Comparison of ENCODE assay signal across 1 cellular context in the genomic region with DNA sequence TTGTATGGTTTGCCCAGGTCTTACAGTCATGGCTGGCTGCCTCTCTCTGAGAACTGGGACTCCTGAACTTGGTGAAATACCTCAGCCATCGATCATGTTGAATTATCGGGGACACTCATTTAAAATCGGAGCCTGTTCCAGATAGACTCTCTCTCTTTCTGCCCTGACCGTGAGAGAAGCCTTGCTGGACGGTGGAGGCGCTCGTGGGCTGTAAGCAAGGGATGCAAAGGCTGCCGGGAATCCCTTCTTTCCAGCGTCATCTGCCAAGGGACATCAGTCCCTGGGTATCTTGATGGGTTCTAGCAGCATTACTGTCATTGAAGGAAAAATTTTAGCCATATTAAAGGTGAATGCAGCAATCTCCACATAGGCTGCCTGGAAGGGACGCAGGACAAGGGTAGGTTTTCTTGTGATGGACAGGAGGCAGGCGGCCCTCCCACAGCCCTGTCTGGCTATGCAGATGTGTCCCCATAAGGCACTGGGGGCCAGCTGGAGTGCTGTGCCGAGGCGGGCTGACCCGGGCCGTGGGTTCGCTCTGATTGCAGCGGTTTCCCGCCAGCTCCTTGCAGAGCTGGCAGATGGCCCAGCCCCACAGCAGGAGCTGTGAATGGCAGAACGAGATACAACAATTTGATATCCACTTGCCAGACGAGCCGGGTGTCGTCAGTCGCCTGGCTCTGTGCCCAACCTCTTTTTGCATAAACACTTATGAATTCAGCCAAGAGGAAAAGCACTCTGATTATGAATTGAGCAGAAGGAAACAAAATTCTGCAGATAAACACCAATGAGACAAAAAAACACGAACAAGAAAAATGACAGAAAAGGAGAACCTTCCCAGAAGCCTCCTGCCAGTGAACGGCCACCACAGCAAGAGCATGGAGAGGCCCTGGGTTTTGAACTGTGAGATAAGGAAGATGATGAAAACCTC.
A peak's percentile ranks its signal among the peaks of the same experiment; 100 is the strongest.
TF ChIP-seq lines count a peak whose summit lies in the region.

No MANE protein-coding gene starts in this region.

TF ChIP-seq in HepG2, 621 proteins besides CTCF, POLR2A, EP300 and RAD21:
- peak; percentile 61 for TF ChIP-seq ZNF143 (CRISPR knock-in tag; IDR thresholded peaks at IDR 0.05)
